8 cellular contexts compared by ENCODE assay signal in genomic region chr2:218400167-218400929, GRCh38. TPM values are rescaled to one million over a fixed set of nuclear protein-coding genes. Genes with fewer than 3 reads are reported as not detected.
DNase-seq lines count a peak whose midpoint lies in the region; TF ChIP-seq lines count a peak whose summit lies in the region.

No MANE protein-coding gene starts in this region.

- H3K4me1 ChIP-seq in HUES6 (ENCODE audit: control insufficient read depth, insufficient read depth, low read length) (peaks cover 35% of the 10 kb centered on the region), fibroblast of lung (ENCODE audit: control insufficient read depth, extremely low read depth, insufficient read depth, low read length) (peaks cover 24% of the 10 kb centered on the region)

- H3K9me3 ChIP-seq in HUES6 (ENCODE audit: control insufficient read depth, insufficient read depth, low read depth, low read length) (no peaks in the 10 kb centered on the region), fibroblast of lung (ENCODE audit: control insufficient read depth, insufficient read depth, low read depth, low read length) (no peaks in the 10 kb centered on the region)

- no peaks in the 10 kb centered on the region for H3K9me3 Mint-ChIP-seq in nephron

- peaks cover 12% of the 10 kb centered on the region for H3K36me3 Mint-ChIP-seq in nephron (ENCODE audit: low read depth)

- H3K36me3 ChIP-seq in HUES6 (ENCODE audit: control insufficient read depth, insufficient read depth, low read length) (peaks cover 21% of the 10 kb centered on the region), fibroblast of lung (ENCODE audit: control insufficient read depth, insufficient read depth, low read length) (peaks cover 16% of the 10 kb centered on the region)

- peaks cover 44% of the 10 kb centered on the region for H3K4me1 Mint-ChIP-seq in nephron

- H3K4me3 Mint-ChIP-seq in nephron, result peak overlapping the region; percentile 94 to 97 (median 95)

- TF ChIP-seq CTCF in C4-2B (conservative IDR thresholded peaks at IDR 0.05) (no peak), fibroblast of lung (conservative IDR thresholded peaks at IDR 0.05 in 1 of 2, IDR thresholded peaks at IDR 0.05 in 1 of 2; ENCODE audit: low read depth in 1 of 2, low read length in 2 of 2) (no peak), nephron (IDR thresholded peaks at IDR 0.05; ENCODE audit: unreplicated experiment in 3 of 3) (no peak)

- peaks cover 22% of the 10 kb centered on the region for H3K27me3 Mint-ChIP-seq in nephron (ENCODE audit: low read depth)

- H3K27ac Mint-ChIP-seq in nephron, result peak overlapping the region; percentile 87 to 100 (median 100)

- DNase-seq in activated CD8-positive, alpha-beta memory T cell treated with anti-CD3 and anti-CD28 coated beads, Interleukin-2, amount 50 U/mL, for 4 hours, result peak; percentile 46
- DNase-seq in fibroblast of lung (ENCODE audit: low read depth in 2 of 2) (peak in 1 of 2 donors; percentile 12), NCI-H2081 (lab: John Stamatoyannopoulos, UW) (no peak), superior temporal gyrus (ENCODE audit: extremely low spot score) (no peak), SKM-1 treated with dmso at 0.1 percent for 144 hours (lab: John Stamatoyannopoulos, UW; ENCODE audit: unreplicated experiment) (no peak)

- peak overlapping the region; percentile 62 for H3K4me2 ChIP-seq in fibroblast of lung (ENCODE audit: extremely low read depth, insufficient read depth, low read length)

- H2AFZ ChIP-seq in fibroblast of lung (ENCODE audit: low read length), result no peak overlapping the region

- H3K9ac ChIP-seq in HUES6 (ENCODE audit: low read length) (peak overlapping the region; percentile 56), fibroblast of lung (ENCODE audit: insufficient read depth, low read length) (peak overlapping the region; percentile 70)

- H3K27me3 ChIP-seq in HUES6 (ENCODE audit: control insufficient read depth, insufficient read depth, low read length) (peaks cover 30% of the 10 kb centered on the region), fibroblast of lung (ENCODE audit: control insufficient read depth, insufficient read depth, low read length) (no peaks in the 10 kb centered on the region)

- no peaks in the 10 kb centered on the region for H4K20me1 ChIP-seq in fibroblast of lung (ENCODE audit: control insufficient read depth, extremely low read depth, insufficient read depth, low read length)

- peak overlapping the region; percentile 95 for H3K27ac ChIP-seq in C4-2B
- peak overlapping the region; percentile 77; the same call in 1 of the 2 replicates for H3K27ac ChIP-seq in HUES6 (ENCODE audit: low read depth, low read length)
- H3K27ac ChIP-seq in fibroblast of lung (ENCODE audit: insufficient read depth, low read length), result peak overlapping the region; percentile 71

- H3K4me3 ChIP-seq in HUES6 (ENCODE audit: low read depth, low read length) (peak overlapping the region; percentile 80), fibroblast of lung (replicated peaks in 1 of 4; ENCODE audit: control extremely low read depth in 1 of 4, insufficient read depth in 1 of 4, low read depth in 3 of 4, low read length in 4 of 4) (peak overlapping the region; percentile 65 to 96 (median 78))

- H3K79me2 ChIP-seq in fibroblast of lung (ENCODE audit: control insufficient read depth, insufficient read depth, low read length), result peaks cover 29% of the 10 kb centered on the region

RNA-seq across cellular contexts. Expression of gene CTDSP1, which starts 0.7 kb away (rescaled TPM):
- 40.6 and 45.4 TPM in 2 replicates for total RNA-seq in fibroblast of lung
- polyA plus RNA-seq in fibroblast of lung, result 69.6 and 71.6 TPM in 2 replicates
- polyA plus RNA-seq in fibroblast of lung (2012), result 70.4 and 72.5 TPM in 2 replicates
- polyA minus RNA-seq in fibroblast of lung (ENCODE audit: low replicate concordance), result 344 and 363 TPM in 2 replicates

RNA-seq across cellular contexts. Expression of gene SLC11A1, which starts 18.3 kb away (rescaled TPM):
- 0.17 and 0.26 TPM in 2 replicates for total RNA-seq in fibroblast of lung
- polyA plus RNA-seq in fibroblast of lung, result 0.02 and 0.03 TPM in 2 replicates
- 0.06 and 0.09 TPM in 2 replicates for polyA plus RNA-seq in fibroblast of lung (2012)
- not detected in 2 replicates for polyA minus RNA-seq in fibroblast of lung (ENCODE audit: low replicate concordance)

RNA-seq across cellular contexts. Expression of gene VIL1, which starts 18.6 kb away (rescaled TPM):
- total RNA-seq in fibroblast of lung, result not detected in 2 replicates
- not detected in 2 replicates for polyA plus RNA-seq in fibroblast of lung
- polyA plus RNA-seq in fibroblast of lung (2012), result not detected in 2 replicates
- polyA minus RNA-seq in fibroblast of lung (ENCODE audit: low replicate concordance), result not detected in 2 replicates

RNA-seq across cellular contexts. Expression of gene CATIP, which starts 43.7 kb away (rescaled TPM):
- under 0.01 and 0.17 TPM in 2 replicates for total RNA-seq in fibroblast of lung
- not detected in 2 replicates for polyA plus RNA-seq in fibroblast of lung
- polyA plus RNA-seq in fibroblast of lung (2012), result not detected in 2 replicates
- not detected in 2 replicates for polyA minus RNA-seq in fibroblast of lung (ENCODE audit: low replicate concordance)
